In genomic region chr6:37608587-37608986, GRCh38 we compare ENCODE assay signal across 2 cellular contexts.
TF ChIP-seq lines count a peak whose summit lies in the region.

No MANE protein-coding gene starts in this region.

TF ChIP-seq in HEK293, 187 proteins besides CTCF, POLR2A, EP300 and RAD21 (continued from another document):
- TF ChIP-seq, protein P1, sequence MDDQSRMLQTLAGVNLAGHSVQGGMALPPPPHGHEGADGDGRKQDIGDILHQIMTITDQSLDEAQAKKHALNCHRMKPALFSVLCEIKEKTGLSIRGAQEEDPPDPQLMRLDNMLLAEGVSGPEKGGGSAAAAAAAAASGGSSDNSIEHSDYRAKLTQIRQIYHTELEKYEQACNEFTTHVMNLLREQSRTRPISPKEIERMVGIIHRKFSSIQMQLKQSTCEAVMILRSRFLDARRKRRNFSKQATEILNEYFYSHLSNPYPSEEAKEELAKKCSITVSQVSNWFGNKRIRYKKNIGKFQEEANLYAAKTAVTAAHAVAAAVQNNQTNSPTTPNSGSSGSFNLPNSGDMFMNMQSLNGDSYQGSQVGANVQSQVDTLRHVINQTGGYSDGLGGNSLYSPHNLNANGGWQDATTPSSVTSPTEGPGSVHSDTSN (CRISPR knock-in tag; IDR thresholded peaks at IDR 0.05): no peak
- TF ChIP-seq ZNF239 (tag by site-specific recombination; IDR thresholded peaks at IDR 0.05) (no peak), ZNF654 (tag by site-specific recombination; IDR thresholded peaks at IDR 0.05; ENCODE audit: low read depth) (no peak)
- TF ChIP-seq, protein P2, sequence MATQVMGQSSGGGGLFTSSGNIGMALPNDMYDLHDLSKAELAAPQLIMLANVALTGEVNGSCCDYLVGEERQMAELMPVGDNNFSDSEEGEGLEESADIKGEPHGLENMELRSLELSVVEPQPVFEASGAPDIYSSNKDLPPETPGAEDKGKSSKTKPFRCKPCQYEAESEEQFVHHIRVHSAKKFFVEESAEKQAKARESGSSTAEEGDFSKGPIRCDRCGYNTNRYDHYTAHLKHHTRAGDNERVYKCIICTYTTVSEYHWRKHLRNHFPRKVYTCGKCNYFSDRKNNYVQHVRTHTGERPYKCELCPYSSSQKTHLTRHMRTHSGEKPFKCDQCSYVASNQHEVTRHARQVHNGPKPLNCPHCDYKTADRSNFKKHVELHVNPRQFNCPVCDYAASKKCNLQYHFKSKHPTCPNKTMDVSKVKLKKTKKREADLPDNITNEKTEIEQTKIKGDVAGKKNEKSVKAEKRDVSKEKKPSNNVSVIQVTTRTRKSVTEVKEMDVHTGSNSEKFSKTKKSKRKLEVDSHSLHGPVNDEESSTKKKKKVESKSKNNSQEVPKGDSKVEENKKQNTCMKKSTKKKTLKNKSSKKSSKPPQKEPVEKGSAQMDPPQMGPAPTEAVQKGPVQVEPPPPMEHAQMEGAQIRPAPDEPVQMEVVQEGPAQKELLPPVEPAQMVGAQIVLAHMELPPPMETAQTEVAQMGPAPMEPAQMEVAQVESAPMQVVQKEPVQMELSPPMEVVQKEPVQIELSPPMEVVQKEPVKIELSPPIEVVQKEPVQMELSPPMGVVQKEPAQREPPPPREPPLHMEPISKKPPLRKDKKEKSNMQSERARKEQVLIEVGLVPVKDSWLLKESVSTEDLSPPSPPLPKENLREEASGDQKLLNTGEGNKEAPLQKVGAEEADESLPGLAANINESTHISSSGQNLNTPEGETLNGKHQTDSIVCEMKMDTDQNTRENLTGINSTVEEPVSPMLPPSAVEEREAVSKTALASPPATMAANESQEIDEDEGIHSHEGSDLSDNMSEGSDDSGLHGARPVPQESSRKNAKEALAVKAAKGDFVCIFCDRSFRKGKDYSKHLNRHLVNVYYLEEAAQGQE (tag by site-specific recombination; IDR thresholded peaks at IDR 0.05): peak; percentile 69; the same call in 1 of the 2 replicates

TF ChIP-seq in H1, 55 proteins besides CTCF, POLR2A, EP300 and RAD21 (continued from another document):
- TF ChIP-seq, protein P3, sequence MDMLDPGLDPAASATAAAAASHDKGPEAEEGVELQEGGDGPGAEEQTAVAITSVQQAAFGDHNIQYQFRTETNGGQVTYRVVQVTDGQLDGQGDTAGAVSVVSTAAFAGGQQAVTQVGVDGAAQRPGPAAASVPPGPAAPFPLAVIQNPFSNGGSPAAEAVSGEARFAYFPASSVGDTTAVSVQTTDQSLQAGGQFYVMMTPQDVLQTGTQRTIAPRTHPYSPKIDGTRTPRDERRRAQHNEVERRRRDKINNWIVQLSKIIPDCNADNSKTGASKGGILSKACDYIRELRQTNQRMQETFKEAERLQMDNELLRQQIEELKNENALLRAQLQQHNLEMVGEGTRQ (IDR thresholded peaks at IDR 0.05; ENCODE audit: low read length): no peak
- TF ChIP-seq SIX5 (IDR thresholded peaks at IDR 0.05; ENCODE audit: low read depth, low read length): no peak
- TF ChIP-seq FOSL1 (IDR thresholded peaks at IDR 0.05; ENCODE audit: insufficient read depth, low read depth, low read length): no peak
